In genomic region chr16:11852092-11852809, GRCh38 we compare ENCODE assay signal across 8 cellular contexts. TPM values are rescaled to one million over a fixed set of nuclear protein-coding genes. Genes with fewer than 3 reads are reported as not detected.
DNase-seq lines count a peak whose midpoint lies in the region; TF ChIP-seq lines count a peak whose summit lies in the region.

No MANE protein-coding gene starts in this region.

- H3K36me3 ChIP-seq in Loucy (ENCODE audit: insufficient read depth, low read length): 0 out of 2 replicates have a peak, but pooled peaks cover 7% of the 10 kb centered on the region
- no peaks in the 10 kb centered on the region for H3K36me3 ChIP-seq in mucosa of stomach (ENCODE audit: control insufficient read depth, insufficient read depth, low read length)

- H3K9me3 Mint-ChIP-seq in chondrocyte (ENCODE audit: low read depth): no peaks in the 10 kb centered on the region

- H3K27me3 Mint-ChIP-seq in chondrocyte (ENCODE audit: low read depth): no peaks in the 10 kb centered on the region

- TF ChIP-seq CTCF in Loucy (conservative IDR thresholded peaks at IDR 0.05; ENCODE audit: low read length) (no peak), chondrocyte (IDR thresholded peaks at IDR 0.05) (no peak)

- H3K27me3 ChIP-seq in Loucy (ENCODE audit: insufficient read depth, low read length, poor library complexity, severe bottlenecking) (no peaks in the 10 kb centered on the region), mucosa of stomach (ENCODE audit: control insufficient read depth, insufficient read depth, low read length) (no peaks in the 10 kb centered on the region)

- no peaks in the 10 kb centered on the region for H3K9me2 ChIP-seq in Loucy (replicated peaks; ENCODE audit: low read depth, low read length)

- peak overlapping the region; percentile 88 for H3K4me3 ChIP-seq in Loucy (ENCODE audit: low read length, poor library complexity, severe bottlenecking)
- peak overlapping the region; percentile 93 for H3K4me3 ChIP-seq in mucosa of stomach (ENCODE audit: low read length)

- H3K4me2 ChIP-seq in Loucy (ENCODE audit: low read depth, low read length, poor library complexity, severe bottlenecking): peak overlapping the region; percentile 65

- H3K9me3 ChIP-seq in Loucy (ENCODE audit: insufficient read depth, low read depth, low read length) (no peaks in the 10 kb centered on the region), mucosa of stomach (ENCODE audit: control insufficient read depth, low read length) (no peaks in the 10 kb centered on the region)

- H3K27ac Mint-ChIP-seq in chondrocyte (ENCODE audit: unreplicated experiment): peak overlapping the region; percentile 98

- peaks cover 5% of the 10 kb centered on the region for H3K4me1 ChIP-seq in Loucy (ENCODE audit: insufficient read depth, low read length, poor library complexity, severe bottlenecking)
- H3K4me1 ChIP-seq in mucosa of stomach (ENCODE audit: control insufficient read depth, insufficient read depth, low read length): peaks cover 12% of the 10 kb centered on the region

- H3F3A ChIP-seq in Loucy (ENCODE audit: low read depth): no peaks in the 10 kb centered on the region

- H3K9ac ChIP-seq in Loucy (ENCODE audit: low read depth, low read length, poor library complexity, severe bottlenecking) (peak overlapping the region; percentile 94), mucosa of stomach (ENCODE audit: low read length) (peak overlapping the region; percentile 85)

- peaks cover 65% of the 10 kb centered on the region for H3K79me2 ChIP-seq in Loucy (ENCODE audit: insufficient read depth, low read length)

- peaks cover 11% of the 10 kb centered on the region for H4K20me1 ChIP-seq in Loucy (ENCODE audit: insufficient read depth, low read length, poor library complexity, severe bottlenecking)

- peaks cover 4% of the 10 kb centered on the region for H3K36me3 Mint-ChIP-seq in chondrocyte (ENCODE audit: low read depth)

- H3K4me1 Mint-ChIP-seq in chondrocyte (ENCODE audit: low read depth): peaks cover 44% of the 10 kb centered on the region

- DNase-seq in CMK (ENCODE audit: low read depth): peak; percentile 20
- no peak for DNase-seq in chondrocyte (ENCODE audit: low spot score)
- DNase-seq in UCSD-AML1 (lab: John Stamatoyannopoulos, UW; ENCODE audit: unreplicated experiment): no peak
- no peak for DNase-seq in T1000 (lab: John Stamatoyannopoulos, UW)
- no peak for DNase-seq in NCI-H1436 treated with DMSO at 0.1 percent for 48 hours (lab: John Stamatoyannopoulos, UW)
- DNase-seq in ureter (ENCODE audit: low spot score): no peak

- no peak overlapping the region for H2AFZ ChIP-seq in Loucy (ENCODE audit: low read length)

- peak overlapping the region; percentile 97 for H3K4me3 Mint-ChIP-seq in chondrocyte (ENCODE audit: unreplicated experiment)

RNA-seq across cellular contexts. Expression of gene RSL1D1, which starts 0.9 kb away (rescaled TPM):
- total RNA-seq in chondrocyte (89.6 to 97.4 TPM (median 96.0 TPM) in 3 replicates), ureter (170 TPM)

RNA-seq across cellular contexts. Expression of gene ZC3H7A, which starts 55.2 kb away (rescaled TPM):
- 56.0 to 72.4 TPM (median 57.9 TPM) in 3 replicates for total RNA-seq in chondrocyte
- 64.1 TPM for total RNA-seq in ureter
